18 cellular contexts compared by ENCODE assay signal in genomic region chr7:29163854-29164253, GRCh38. TPM values are rescaled to one million over a fixed set of nuclear protein-coding genes. Genes with fewer than 3 reads are reported as not detected.
DNase-seq lines count a peak whose midpoint lies in the region; ATAC-seq, FAIRE-seq and TF ChIP-seq lines count a peak whose summit lies in the region.
"Had no signal": no experiment of that assay in that cellular context is flagged by ENCODE, and none has a peak within 500 bp of the region (broad histone marks: within the 10 kb centered on the region; RNA-seq: fewer than 3 reads in every experiment).

No MANE protein-coding gene starts in this region.

- POLR2A ChIA-PET in WTC11 (lab: Charles Lee): no interaction called here

- H3K4me1 Mint-ChIP-seq in WTC11 (no peaks in the 10 kb centered on the region), glutamatergic neuron (ENCODE audit: low read depth, unreplicated experiment) (peaks cover 5% of the 10 kb centered on the region)

- CTCF ChIA-PET in WTC11 (lab: Charles Lee): no interaction called here

- H3K36me3 ChIP-seq in pancreas: no peaks in the 10 kb centered on the region
- H3K36me3 ChIP-seq: HAP-1 had no signal

- H3K36me3 Mint-ChIP-seq in WTC11: peaks cover 3% of the 10 kb centered on the region; the same call in 1 of the 2 replicates
- H3K36me3 Mint-ChIP-seq in glutamatergic neuron (ENCODE audit: unreplicated experiment): peaks cover 12% of the 10 kb centered on the region

- no peak overlapping the region for H3K4me3 ChIP-seq in LNCaP clone FGC (ENCODE audit: low read depth, low read length)
- H3K4me3 ChIP-seq in pancreas: no peak overlapping the region
- H3K4me3 ChIP-seq: HAP-1 had no signal

- no peaks in the 10 kb centered on the region for H3K9me3 ChIP-seq in pancreas

- WGBS in pancreas, 2 donors: 16 to 21% methylated on average over 3 of the region's 3 CpGs

- H3K9me3 Mint-ChIP-seq in WTC11 (peaks cover 24% of the 10 kb centered on the region), glutamatergic neuron (ENCODE audit: unreplicated experiment) (peaks cover 5% of the 10 kb centered on the region)

- H3K4me1 ChIP-seq in pancreas (peaks cover 0 to 5% (median 0%) of the 10 kb centered on the region in 3 donors), foreskin keratinocyte (no peaks in the 10 kb centered on the region)
- H3K4me1 ChIP-seq: HAP-1 had no signal

- intact Hi-C loops in pancreas (cut with DNase I): no loop called here

- peak; percentile 61 for FAIRE-seq in pancreas (lab: Jason Lieb, UNC)
- FAIRE-seq: D721Med, H1 had no signal

- H3K27me3 Mint-ChIP-seq in WTC11 (ENCODE audit: low read depth) (no peaks in the 10 kb centered on the region), glutamatergic neuron (ENCODE audit: unreplicated experiment) (no peaks in the 10 kb centered on the region)

- DNase-seq in DMS53 treated with DMSO at 0.1 percent for 48 hours (lab: John Stamatoyannopoulos, UW; ENCODE audit: unreplicated experiment) (peak; percentile 88), LNCaP clone FGC (ENCODE audit: low read depth) (peak; percentile 77), WTC11 (ENCODE audit: low spot score) (no peak), pancreas (no peak), glutamatergic neuron (no peak), foreskin keratinocyte (no peak), middle frontal gyrus (ENCODE audit: extremely low spot score, low spot score) (no peak)
- DNase-seq: AML-193; CD4-positive, alpha-beta T cell; DMS79 treated with DMSO at 0.1 percent for 48 hours; GF-D8 had no signal

- H3K27ac ChIP-seq in pancreas (no peak overlapping the region), foreskin keratinocyte (no peak overlapping the region)
- H3K27ac ChIP-seq: C4-2B, KMS-11 had no signal

- ATAC-seq in WTC11: no peak
- ATAC-seq in pancreas: peak; percentile 53 to 77 (median 64)
- no peak for ATAC-seq in HG03460 (IDR thresholded peaks at IDR 0.05; ENCODE audit: unreplicated experiment)
- no peak for ATAC-seq in foreskin keratinocyte

- H3K27ac Mint-ChIP-seq in WTC11 (no peak overlapping the region), glutamatergic neuron (ENCODE audit: unreplicated experiment) (no peak overlapping the region)
- H3K27ac Mint-ChIP-seq: CD4-positive, alpha-beta T cell had no signal

- H3K27me3 ChIP-seq in pancreas (no peaks in the 10 kb centered on the region), foreskin keratinocyte (peaks cover 33% of the 10 kb centered on the region)

- H3K4me3 Mint-ChIP-seq in WTC11: no peak overlapping the region
- no peak overlapping the region for H3K4me3 Mint-ChIP-seq in glutamatergic neuron (ENCODE audit: unreplicated experiment)
- H3K4me3 Mint-ChIP-seq: CD4-positive, alpha-beta T cell had no signal

- TF ChIP-seq CTCF in LNCaP clone FGC (IDR thresholded peaks at IDR 0.05; ENCODE audit: control insufficient read depth, extremely low read depth, insufficient read depth) (no peak), WTC11 (IDR thresholded peaks at IDR 0.05) (no peak), pancreas (IDR thresholded peaks at IDR 0.05) (no peak), glutamatergic neuron (IDR thresholded peaks at IDR 0.05; ENCODE audit: partially characterized antibody, unreplicated experiment) (no peak), foreskin keratinocyte (conservative IDR thresholded peaks at IDR 0.05) (no peak)

TF ChIP-seq in WTC11, 78 proteins besides CTCF, POLR2A, EP300 and RAD21:
- no peak for TF ChIP-seq SOX15 (CRISPR knock-in tag; IDR thresholded peaks at IDR 0.05)
- 0 out of 2 replicates have a peak, but pooled peaks have one; percentile 16 for TF ChIP-seq GABPB1 (CRISPR knock-in tag; IDR thresholded peaks at IDR 0.05)

RNA-seq across cellular contexts. Expression of gene CPVL, which starts 17.5 kb away (rescaled TPM):
- 34.2 to 43.8 TPM (median 42.6 TPM) in 3 replicates for total RNA-seq in WTC11 (2021)
- total RNA-seq in pancreas: 10 to 100 TPM in 2 of 6 donors, 1 to 10 TPM in 4; 2.5 to 25.6 (median 4.9) TPM
- 1 to 10 TPM; 1.6 to 2.4 TPM for polyA plus RNA-seq in pancreas
- 20.3 TPM for total RNA-seq in glutamatergic neuron (ENCODE audit: unreplicated experiment)
- 1.5 and 3.2 TPM in 2 replicates for total RNA-seq in foreskin keratinocyte
- 0.97 and 3.2 TPM in 2 replicates for polyA plus RNA-seq in foreskin keratinocyte
- polyA plus RNA-seq: BJ had no signal

RNA-seq across cellular contexts. Expression of gene CHN2, which starts 30.7 kb away (rescaled TPM):
- total RNA-seq in WTC11 (2021) (5.0 to 6.6 TPM (median 5.9 TPM) in 3 replicates), pancreas (10 to 100 TPM; 19.6 to 32.9 (median 24.0) TPM), glutamatergic neuron (ENCODE audit: unreplicated experiment) (63.2 TPM), foreskin keratinocyte (0.10 and 0.99 TPM in 2 replicates)
- polyA plus RNA-seq in pancreas (10 to 100 TPM in 1 of 2 donors, 1 to 10 TPM in 1; 8.2 to 12.8 TPM), foreskin keratinocyte (0.06 and 0.40 TPM in 2 replicates)
- polyA plus RNA-seq: BJ had no signal

Comparison
In these comparisons a context has a peak if more than half of its experiments do, and no peak if none do; other contexts are left out.
1. DNase-seq: peak in DMS53 treated with DMSO at 0.1 percent for 48 hours (single experiment) and LNCaP clone FGC (single experiment); none in WTC11 (single experiment), pancreas (0 of 6), glutamatergic neuron (single experiment), foreskin keratinocyte (0 of 2) and middle frontal gyrus (single experiment).
2. ATAC-seq: peak in pancreas (4 of 4); none in WTC11 (single experiment), HG03460 (single experiment) and foreskin keratinocyte (single experiment).